In genomic region chr3:8501388-8502131, GRCh38 we compare ENCODE assay signal across 1 cellular context.
A peak's percentile ranks its signal among the peaks of the same experiment; 100 is the strongest.
TF ChIP-seq lines count a peak whose summit lies in the region.

A gene with protein sequence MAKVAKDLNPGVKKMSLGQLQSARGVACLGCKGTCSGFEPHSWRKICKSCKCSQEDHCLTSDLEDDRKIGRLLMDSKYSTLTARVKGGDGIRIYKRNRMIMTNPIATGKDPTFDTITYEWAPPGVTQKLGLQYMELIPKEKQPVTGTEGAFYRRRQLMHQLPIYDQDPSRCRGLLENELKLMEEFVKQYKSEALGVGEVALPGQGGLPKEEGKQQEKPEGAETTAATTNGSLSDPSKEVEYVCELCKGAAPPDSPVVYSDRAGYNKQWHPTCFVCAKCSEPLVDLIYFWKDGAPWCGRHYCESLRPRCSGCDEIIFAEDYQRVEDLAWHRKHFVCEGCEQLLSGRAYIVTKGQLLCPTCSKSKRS (plus strand): TSS chr3:8501823. CDS start chr3:8501939, 116 bp downstream.

TF ChIP-seq in HepG2, 621 proteins besides CTCF, POLR2A, EP300 and RAD21 (continued from another document and continues in another):
- TF ChIP-seq, protein P1, sequence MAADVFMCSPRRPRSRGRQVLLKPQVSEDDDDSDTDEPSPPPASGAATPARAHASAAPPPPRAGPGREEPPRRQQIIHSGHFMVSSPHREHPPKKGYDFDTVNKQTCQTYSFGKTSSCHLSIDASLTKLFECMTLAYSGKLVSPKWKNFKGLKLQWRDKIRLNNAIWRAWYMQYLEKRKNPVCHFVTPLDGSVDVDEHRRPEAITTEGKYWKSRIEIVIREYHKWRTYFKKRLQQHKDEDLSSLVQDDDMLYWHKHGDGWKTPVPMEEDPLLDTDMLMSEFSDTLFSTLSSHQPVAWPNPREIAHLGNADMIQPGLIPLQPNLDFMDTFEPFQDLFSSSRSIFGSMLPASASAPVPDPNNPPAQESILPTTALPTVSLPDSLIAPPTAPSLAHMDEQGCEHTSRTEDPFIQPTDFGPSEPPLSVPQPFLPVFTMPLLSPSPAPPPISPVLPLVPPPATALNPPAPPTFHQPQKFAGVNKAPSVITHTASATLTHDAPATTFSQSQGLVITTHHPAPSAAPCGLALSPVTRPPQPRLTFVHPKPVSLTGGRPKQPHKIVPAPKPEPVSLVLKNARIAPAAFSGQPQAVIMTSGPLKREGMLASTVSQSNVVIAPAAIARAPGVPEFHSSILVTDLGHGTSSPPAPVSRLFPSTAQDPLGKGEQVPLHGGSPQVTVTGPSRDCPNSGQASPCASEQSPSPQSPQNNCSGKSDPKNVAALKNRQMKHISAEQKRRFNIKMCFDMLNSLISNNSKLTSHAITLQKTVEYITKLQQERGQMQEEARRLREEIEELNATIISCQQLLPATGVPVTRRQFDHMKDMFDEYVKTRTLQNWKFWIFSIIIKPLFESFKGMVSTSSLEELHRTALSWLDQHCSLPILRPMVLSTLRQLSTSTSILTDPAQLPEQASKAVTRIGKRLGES (CRISPR knock-in tag; IDR thresholded peaks at IDR 0.05; ENCODE audit: borderline replicate concordance), result peak; percentile 84
- peak; percentile 86; the same call in 1 of the 2 replicates for TF ChIP-seq ETS1 (CRISPR knock-in tag; IDR thresholded peaks at IDR 0.05)
- no peak for TF ChIP-seq NR2F6 (IDR thresholded peaks at IDR 0.05)
- TF ChIP-seq NR2F6 (CRISPR knock-in tag; IDR thresholded peaks at IDR 0.05), result peak; percentile 32; the same call in 1 of the 2 replicates
- TF ChIP-seq ZFY (CRISPR knock-in tag; IDR thresholded peaks at IDR 0.05), result peak; percentile 66
- TF ChIP-seq ZNF749 (CRISPR knock-in tag; IDR thresholded peaks at IDR 0.05; ENCODE audit: borderline replicate concordance), result peak; percentile 68; the same call in 1 of the 2 replicates
- TF ChIP-seq FOXJ3 (CRISPR knock-in tag; IDR thresholded peaks at IDR 0.05; ENCODE audit: borderline replicate concordance), result peak; percentile 64; the same call in 1 of the 2 replicates
- TF ChIP-seq DMTF1 (CRISPR knock-in tag; IDR thresholded peaks at IDR 0.05), result 0 out of 2 replicates have a peak, but pooled peaks have one; percentile 58
- peak; percentile 33 for TF ChIP-seq RBM39 (IDR thresholded peaks at IDR 0.05; ENCODE audit: low read depth, low read length, poor library complexity, severe bottlenecking)
- TF ChIP-seq ZNF24 (IDR thresholded peaks at IDR 0.05), result no peak
- 0 out of 2 replicates have a peak, but pooled peaks have one; percentile 93 for TF ChIP-seq FOXO4 (CRISPR knock-in tag; conservative IDR thresholded peaks at IDR 0.05)
- TF ChIP-seq ATF4 (CRISPR knock-in tag; IDR thresholded peaks at IDR 0.05), result peak in 1 of 2 experiments; percentile 30; a peak in 1 of 4 replicates
- no peak for TF ChIP-seq ZNF251 (CRISPR knock-in tag; IDR thresholded peaks at IDR 0.05)
- no peak for TF ChIP-seq FOSL1 (CRISPR knock-in tag; IDR thresholded peaks at IDR 0.05; ENCODE audit: borderline replicate concordance)
- TF ChIP-seq GATAD2A (CRISPR knock-in tag; IDR thresholded peaks at IDR 0.05), result peak; percentile 45; the same call in 1 of the 2 replicates
- TF ChIP-seq ZC3H13 (CRISPR knock-in tag; IDR thresholded peaks at IDR 0.05), result peak; percentile 81
- TF ChIP-seq, protein P2, sequence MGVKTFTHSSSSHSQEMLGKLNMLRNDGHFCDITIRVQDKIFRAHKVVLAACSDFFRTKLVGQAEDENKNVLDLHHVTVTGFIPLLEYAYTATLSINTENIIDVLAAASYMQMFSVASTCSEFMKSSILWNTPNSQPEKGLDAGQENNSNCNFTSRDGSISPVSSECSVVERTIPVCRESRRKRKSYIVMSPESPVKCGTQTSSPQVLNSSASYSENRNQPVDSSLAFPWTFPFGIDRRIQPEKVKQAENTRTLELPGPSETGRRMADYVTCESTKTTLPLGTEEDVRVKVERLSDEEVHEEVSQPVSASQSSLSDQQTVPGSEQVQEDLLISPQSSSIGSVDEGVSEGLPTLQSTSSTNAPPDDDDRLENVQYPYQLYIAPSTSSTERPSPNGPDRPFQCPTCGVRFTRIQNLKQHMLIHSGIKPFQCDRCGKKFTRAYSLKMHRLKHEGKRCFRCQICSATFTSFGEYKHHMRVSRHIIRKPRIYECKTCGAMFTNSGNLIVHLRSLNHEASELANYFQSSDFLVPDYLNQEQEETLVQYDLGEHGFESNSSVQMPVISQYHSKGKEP (CRISPR knock-in tag; IDR thresholded peaks at IDR 0.05), result 0 out of 2 replicates have a peak, but pooled peaks have one; percentile 43
- no peak for TF ChIP-seq ZFP62 (CRISPR knock-in tag; IDR thresholded peaks at IDR 0.05)
- no peak; the same call in 1 of the 2 replicates for TF ChIP-seq HMG20A (CRISPR knock-in tag; IDR thresholded peaks at IDR 0.05; ENCODE audit: borderline replicate concordance)
- TF ChIP-seq BRCA1 (CRISPR knock-in tag; IDR thresholded peaks at IDR 0.05), result peak; percentile 86; the same call in 1 of the 2 replicates
- no peak for TF ChIP-seq PHB2 (IDR thresholded peaks at IDR 0.05; ENCODE audit: partially characterized antibody)
- no peak for TF ChIP-seq HCFC1 (IDR thresholded peaks at IDR 0.05; ENCODE audit: low read depth, low read length)
- peak; percentile 81; the same call in 1 of the 2 replicates for TF ChIP-seq CCDC6 (CRISPR knock-in tag; IDR thresholded peaks at IDR 0.05)
- TF ChIP-seq MZF1 (CRISPR knock-in tag; IDR thresholded peaks at IDR 0.05; ENCODE audit: borderline replicate concordance), result no peak
- TF ChIP-seq, protein P3, sequence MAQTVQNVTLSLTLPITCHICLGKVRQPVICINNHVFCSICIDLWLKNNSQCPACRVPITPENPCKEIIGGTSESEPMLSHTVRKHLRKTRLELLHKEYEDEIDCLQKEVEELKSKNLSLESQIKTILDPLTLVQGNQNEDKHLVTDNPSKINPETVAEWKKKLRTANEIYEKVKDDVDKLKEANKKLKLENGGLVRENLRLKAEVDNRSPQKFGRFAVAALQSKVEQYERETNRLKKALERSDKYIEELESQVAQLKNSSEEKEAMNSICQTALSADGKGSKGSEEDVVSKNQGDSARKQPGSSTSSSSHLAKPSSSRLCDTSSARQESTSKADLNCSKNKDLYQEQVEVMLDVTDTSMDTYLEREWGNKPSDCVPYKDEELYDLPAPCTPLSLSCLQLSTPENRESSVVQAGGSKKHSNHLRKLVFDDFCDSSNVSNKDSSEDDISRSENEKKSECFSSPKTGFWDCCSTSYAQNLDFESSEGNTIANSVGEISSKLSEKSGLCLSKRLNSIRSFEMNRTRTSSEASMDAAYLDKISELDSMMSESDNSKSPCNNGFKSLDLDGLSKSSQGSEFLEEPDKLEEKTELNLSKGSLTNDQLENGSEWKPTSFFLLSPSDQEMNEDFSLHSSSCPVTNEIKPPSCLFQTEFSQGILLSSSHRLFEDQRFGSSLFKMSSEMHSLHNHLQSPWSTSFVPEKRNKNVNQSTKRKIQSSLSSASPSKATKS (CRISPR knock-in tag; IDR thresholded peaks at IDR 0.05), result peak; percentile 61; the same call in 1 of the 2 replicates
- TF ChIP-seq MED13 (CRISPR knock-in tag; IDR thresholded peaks at IDR 0.05), result peak; percentile 88; the same call in 1 of the 2 replicates
- peak; percentile 74; the same call in 1 of the 2 replicates for TF ChIP-seq TEF (CRISPR knock-in tag; IDR thresholded peaks at IDR 0.05)
- TF ChIP-seq ZNF790 (CRISPR knock-in tag; IDR thresholded peaks at IDR 0.05; ENCODE audit: borderline replicate concordance), result peak; percentile 97
- no peak for TF ChIP-seq ZNF674 (CRISPR knock-in tag; IDR thresholded peaks at IDR 0.05; ENCODE audit: low read depth)
- peak; percentile 90 for TF ChIP-seq ZNF878 (CRISPR knock-in tag; IDR thresholded peaks at IDR 0.05)
- peak; percentile 74 for TF ChIP-seq ZNF768 (CRISPR knock-in tag; IDR thresholded peaks at IDR 0.05)
- TF ChIP-seq ZNF431 (CRISPR knock-in tag; IDR thresholded peaks at IDR 0.05; ENCODE audit: borderline replicate concordance, low read depth), result peak; percentile 95
- TF ChIP-seq CBX5 (CRISPR knock-in tag; IDR thresholded peaks at IDR 0.05; ENCODE audit: borderline replicate concordance), result peak; percentile 66; the same call in 1 of the 2 replicates
- peak; percentile 52 for TF ChIP-seq NCOA2 (CRISPR knock-in tag; IDR thresholded peaks at IDR 0.05)
- TF ChIP-seq ZNF230 (CRISPR knock-in tag; IDR thresholded peaks at IDR 0.05), result peak; percentile 89
- TF ChIP-seq ZHX1 (CRISPR knock-in tag; IDR thresholded peaks at IDR 0.05; ENCODE audit: low read depth), result 0 out of 2 replicates have a peak, but pooled peaks have one; percentile 47
- TF ChIP-seq RFXAP (CRISPR knock-in tag; IDR thresholded peaks at IDR 0.05; ENCODE audit: borderline replicate concordance), result peak; percentile 96
- TF ChIP-seq ONECUT2 (CRISPR knock-in tag; IDR thresholded peaks at IDR 0.05), result peak; percentile 67
- no peak for TF ChIP-seq SYNCRIP (IDR thresholded peaks at IDR 0.05; ENCODE audit: insufficient read depth, low read depth, low read length)
- 0 out of 2 replicates have a peak, but pooled peaks have one; percentile 48 for TF ChIP-seq ZNF234 (CRISPR knock-in tag; conservative IDR thresholded peaks at IDR 0.05)
- TF ChIP-seq U2AF1 (optimal IDR thresholded peaks at IDR 0.05; ENCODE audit: low read depth, low read length), result no peak
- TF ChIP-seq PHF8 (CRISPR knock-in tag; IDR thresholded peaks at IDR 0.05), result peak; percentile 51
- peak; percentile 70; the same call in 1 of the 2 replicates for TF ChIP-seq HDAC2 (CRISPR knock-in tag; IDR thresholded peaks at IDR 0.05)
- TF ChIP-seq ZNF784 (CRISPR knock-in tag; IDR thresholded peaks at IDR 0.05; ENCODE audit: borderline replicate concordance), result no peak
- TF ChIP-seq TEAD3 (CRISPR knock-in tag; optimal IDR thresholded peaks at IDR 0.05; ENCODE audit: borderline replicate concordance), result peak; percentile 78
